8 cellular contexts compared by ENCODE assay signal in genomic region chr20:2663887-2664719, GRCh38. TPM values are rescaled to one million over a fixed set of nuclear protein-coding genes. Genes with fewer than 3 reads are reported as not detected.
A peak's percentile ranks its signal among the peaks of the same experiment; 100 is the strongest.
DNase-seq lines count a peak whose midpoint lies in the region; ATAC-seq and TF ChIP-seq lines count a peak whose summit lies in the region.

IDH3B (minus strand) TSS chr20:2664216; CDS start chr20:2664188, 28 bp downstream.

- H3K4me3 ChIP-seq in BJ (ENCODE audit: low read depth, low read length), result peak within 1 kb of the TSS; percentile 89
- peak within 1 kb of the TSS; percentile 89 to 99 for H3K4me3 ChIP-seq in left lung

- H3K4me1 ChIP-seq in left lung, result peaks cover 4 to 16% of the 10 kb centered on the region in 2 donors

- ATAC-seq in GM19324 (IDR thresholded peaks at IDR 0.05; ENCODE audit: low FRiP score, unreplicated experiment) (peak; percentile 86), HG03520 (IDR thresholded peaks at IDR 0.05; ENCODE audit: unreplicated experiment) (peak; percentile 87), left lung (peak; percentile 98)

- CTCF ChIA-PET in BJ (lab: Yijun Ruan, JAX), result interaction anchor here (0.7 to 0.9 kb wide), 2 partner anchors 141 to 191 kb away, joined by 3 read pairs; no protein-coding TSS in a partner anchor

- DNase-seq in BJ (ENCODE audit: low read depth) (peak; percentile 59), NCI-H748 (lab: John Stamatoyannopoulos, UW; ENCODE audit: unreplicated experiment) (peak; percentile 98), left lung (peak; percentile 92 to 96)
- peak; percentile 79 to 89 for DNase-seq in activated CD4-positive, alpha-beta T cell treated with anti-CD3 and anti-CD28 coated beads, Interleukin-2, amount 50 U/mL, for 24 hours (ENCODE audit: low read depth in 1 of 2, low spot score in 1 of 2)
- peak; percentile 87 to 91 for DNase-seq in stimulated activated CD4-positive, alpha-beta T cell treated with anti-CD3 and anti-CD28 coated beads, Interleukin-2, amount 100 ng/mL, for 48 hours

- H3K27me3 ChIP-seq in BJ (ENCODE audit: control insufficient read depth, insufficient read depth, low read length) (no peaks in the 10 kb centered on the region; the same call in 1 of the 2 replicates), left lung (no peaks in the 10 kb centered on the region)

- H3K36me3 ChIP-seq in BJ (ENCODE audit: control insufficient read depth, insufficient read depth, low read length) (peaks cover 12% of the 10 kb centered on the region), left lung (peaks cover 0 to 41% of the 10 kb centered on the region in 2 donors)

- H3K27me3 Mint-ChIP-seq in dendritic cell treated with granulocyte-macrophage colony-stimulating factor and Interleukin-4, amounts not matched to agents 40 ng/mL and 50 ng/mL, for 4 days, result peaks cover 14% of the 10 kb centered on the region

- no peaks in the 10 kb centered on the region for H3K9me3 ChIP-seq in left lung

- H3K27ac ChIP-seq in left lung, result peak within 1 kb of the TSS; percentile 88 to 93

- H3K9me3 Mint-ChIP-seq in dendritic cell treated with granulocyte-macrophage colony-stimulating factor and Interleukin-4, amounts not matched to agents 40 ng/mL and 50 ng/mL, for 4 days, result no peaks in the 10 kb centered on the region

- peak within 1 kb of the TSS; percentile 94 for H3K27ac Mint-ChIP-seq in dendritic cell treated with granulocyte-macrophage colony-stimulating factor and Interleukin-4, amounts not matched to agents 40 ng/mL and 50 ng/mL, for 4 days

- no peak for TF ChIP-seq CTCF in BJ (IDR thresholded peaks at IDR 0.05; ENCODE audit: insufficient read depth, low read depth, low read length)
- no peak for TF ChIP-seq CTCF in left lung (IDR thresholded peaks at IDR 0.05)

- intact Hi-C loops in dendritic cell treated with granulocyte-macrophage colony-stimulating factor and Interleukin-4, amounts not matched to agents 40 ng/mL and 50 ng/mL, for 4 days (cut with micrococcal nuclease), result no loop called here
- intact Hi-C loops in left lung (cut with DNase I), result no loop called here

- H3K4me1 Mint-ChIP-seq in dendritic cell treated with granulocyte-macrophage colony-stimulating factor and Interleukin-4, amounts not matched to agents 40 ng/mL and 50 ng/mL, for 4 days (ENCODE audit: low read depth), result peaks cover 27% of the 10 kb centered on the region

- H3K4me3 Mint-ChIP-seq in dendritic cell treated with granulocyte-macrophage colony-stimulating factor and Interleukin-4, amounts not matched to agents 40 ng/mL and 50 ng/mL, for 4 days, result peak within 1 kb of the TSS; percentile 90

- POLR2A ChIA-PET in BJ (lab: Charles Lee), result interaction anchor here (1.2 kb wide), 1 partner anchor 11 kb away, joined by 5 read pairs; the partner anchor contains the start of gene NOP56

- peaks cover 52% of the 10 kb centered on the region for H3K36me3 Mint-ChIP-seq in dendritic cell treated with granulocyte-macrophage colony-stimulating factor and Interleukin-4, amounts not matched to agents 40 ng/mL and 50 ng/mL, for 4 days (ENCODE audit: low read depth)

RNA-seq across cellular contexts. Expression of gene IDH3B, which starts in this region (rescaled TPM):
- 113 and 143 TPM in 2 replicates for polyA plus RNA-seq in BJ (2011; rRNA removed)
- 42.3 and 71.1 TPM in 2 replicates for polyA minus RNA-seq in BJ (2011; rRNA and poly(A)+ RNA removed)
- 10 to 100 TPM; 51.7 to 64.8 TPM for total RNA-seq in left lung

Comparison
In these comparisons a context has a peak if more than half of its experiments do, and no peak if none do; other contexts are left out.
1. Peak in every context shown above with its lines: DNase-seq, ATAC-seq, H3K4me3 ChIP-seq and H3K27ac ChIP-seq.